ENCODE assay signal across 19 cellular contexts in the genomic region with DNA sequence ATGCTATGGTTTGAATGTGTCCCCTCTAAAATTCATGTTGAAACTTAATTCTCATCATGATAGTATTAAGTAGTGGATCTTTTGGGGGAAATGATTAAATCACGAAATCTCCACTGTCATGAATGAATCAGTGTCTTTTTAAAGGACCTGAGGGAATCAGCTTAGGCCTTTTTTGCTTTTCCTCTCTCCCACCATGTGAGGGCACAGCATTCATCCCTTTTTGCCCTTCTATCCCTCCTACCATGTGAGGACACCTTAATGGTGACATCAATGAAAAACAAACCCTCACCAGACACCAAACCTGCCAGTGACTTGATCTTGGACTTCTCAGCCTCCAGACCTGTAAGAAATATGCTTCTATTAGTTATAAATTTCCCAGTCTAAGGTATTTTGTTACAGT.
DNase-seq lines count a peak whose midpoint lies in the region; ATAC-seq, FAIRE-seq and TF ChIP-seq lines count a peak whose summit lies in the region.
"Had no signal": no experiment of that assay in that cellular context is flagged by ENCODE, and none has a peak within 500 bp of the region (broad histone marks: within the 10 kb centered on the region; RNA-seq: fewer than 3 reads in every experiment).

No MANE protein-coding gene starts in this region.

- ATAC-seq in A549 (no peak), GM23338 (peak; percentile 43), foreskin keratinocyte (no peak), left cardiac atrium (no peak)

- H3K4me2 ChIP-seq in A549 (peak overlapping the region; percentile 32; the same call in 1 of the 3 replicates), GM23338 (no peak overlapping the region)
- H3K4me2 ChIP-seq: KMS-11 had no signal

- POLR2A ChIA-PET in A549 (lab: Yijun Ruan, JAX), result no interaction called here

- H3K9me3 ChIP-seq in A549, result no peaks in the 10 kb centered on the region
- H3K9me3 ChIP-seq: BE2C had no signal

- FAIRE-seq in A549 (lab: Jason Lieb, UNC), result no peak
- FAIRE-seq: G401.6 had no signal

- H3K27ac ChIP-seq in A549 (no peak overlapping the region; a peak in 1 of 6 replicates), GM23338 (ENCODE audit: low read depth) (no peak overlapping the region), foreskin keratinocyte (no peak overlapping the region)
- H3K27ac ChIP-seq: KMS-11 had no signal

- H2AFZ ChIP-seq in GM23338, result peak overlapping the region; percentile 48; the same call in 1 of the 2 replicates

- peaks cover 42% of the 10 kb centered on the region for H3K4me1 ChIP-seq in A549
- H3K4me1 ChIP-seq in GM23338 (ENCODE audit: insufficient read depth), result peaks cover 4% of the 10 kb centered on the region; the same call in 1 of the 2 replicates
- peaks cover 16% of the 10 kb centered on the region for H3K4me1 ChIP-seq in foreskin keratinocyte
- H3K4me1 ChIP-seq: BE2C had no signal

- no peaks in the 10 kb centered on the region for H3K36me3 ChIP-seq in GM23338 (ENCODE audit: insufficient read depth)
- H3K36me3 ChIP-seq: BE2C had no signal

- no peak overlapping the region for H3K4me3 ChIP-seq in A549
- H3K4me3 ChIP-seq in GM23338, result no peak overlapping the region

- 69% methylated on average over 1 of the region's 1 CpG for WGBS in A549 (ENCODE audit: missing lambda C conversion rate)

- H3K27me3 Mint-ChIP-seq in GM23338 (ENCODE audit: insufficient read depth, low read depth, poor library complexity), result no peaks in the 10 kb centered on the region

- TF ChIP-seq POLR2A in A549 (IDR thresholded peaks at IDR 0.05; ENCODE audit: low read length), result no peak

- H3K4me1 Mint-ChIP-seq in GM23338, result peaks cover 6% of the 10 kb centered on the region; the same call in 1 of the 3 replicates

- H3K9me2 ChIP-seq in GM23338 (ENCODE audit: insufficient read depth), result no peaks in the 10 kb centered on the region

- no peaks in the 10 kb centered on the region for H3K9me3 Mint-ChIP-seq in GM23338
- H3K9me3 Mint-ChIP-seq: CD4-positive, alpha-beta T cell had no signal

- no peak for TF ChIP-seq EP300 in A549 (IDR thresholded peaks at IDR 0.05)

- H4K20me1 ChIP-seq in GM23338 (replicated peaks; ENCODE audit: insufficient read depth), result no peaks in the 10 kb centered on the region

- H3K27ac Mint-ChIP-seq in GM23338, result no peak overlapping the region
- H3K27ac Mint-ChIP-seq: CD4-positive, alpha-beta T cell had no signal

- intact Hi-C loops in posterior vena cava (cut with DNase I), result no loop called here
- intact Hi-C loops in left cardiac atrium (cut with DNase I), result no loop called here

- H3K27me3 ChIP-seq in GM23338 (ENCODE audit: insufficient read depth), result no peaks in the 10 kb centered on the region
- H3K27me3 ChIP-seq in foreskin keratinocyte, result no peaks in the 10 kb centered on the region
- H3K27me3 ChIP-seq: BE2C had no signal

- TF ChIP-seq CTCF in A549 (IDR thresholded peaks at IDR 0.05), result no peak
- TF ChIP-seq CTCF in GM23338 (conservative IDR thresholded peaks at IDR 0.05; ENCODE audit: low read depth in 2 of 2), result peak in 1 of 2 experiments; percentile 56; a peak in 2 of 4 replicates
- peak; percentile 12 for TF ChIP-seq CTCF in foreskin keratinocyte (conservative IDR thresholded peaks at IDR 0.05)

- H3K36me3 Mint-ChIP-seq in GM23338 (ENCODE audit: low read depth), result no peaks in the 10 kb centered on the region

- no peaks in the 10 kb centered on the region for H3K79me2 ChIP-seq in GM23338 (replicated peaks; ENCODE audit: insufficient read depth)

- H3K4me3 Mint-ChIP-seq in GM23338, result no peak overlapping the region
- H3K4me3 Mint-ChIP-seq: CD4-positive, alpha-beta T cell had no signal

- no peaks in the 10 kb centered on the region for H3F3A ChIP-seq in GM23338 (replicated peaks; ENCODE audit: low read depth)

- CTCF ChIA-PET in A549 (lab: Yijun Ruan, JAX), result no interaction called here

- no peak for TF ChIP-seq RAD21 in A549 (conservative IDR thresholded peaks at IDR 0.05 in 1 of 2, IDR thresholded peaks at IDR 0.05 in 1 of 2)

- DNase-seq in A549 (ENCODE audit: low read depth in 1 of 2, low spot score in 1 of 2) (no peak), GM23338 (ENCODE audit: low spot score) (peak; percentile 20), OCI-M1 (lab: John Stamatoyannopoulos, UW) (peak; percentile 12), foreskin keratinocyte (no peak), posterior vena cava (ENCODE audit: low spot score) (no peak), T-helper 1 cell (no peak), left cardiac atrium (no peak), ureter (ENCODE audit: low spot score) (no peak)
- DNase-seq: BE2C; CD4-positive, alpha-beta T cell; DMS79 treated with DMSO at 0.1 percent for 48 hours; MM.1S; NCI-H1105; NCI-H1694; NCI-H2171; NCI-H446 treated with DMSO at 0.1 percent for 48 hours; NCI-H774 had no signal

TF ChIP-seq in A549, 52 proteins besides CTCF, POLR2A, EP300 and RAD21:
- no peak for TF ChIP-seq CBX2 (IDR thresholded peaks at IDR 0.05; ENCODE audit: borderline replicate concordance, low read depth)
- TF ChIP-seq KDM1A (IDR thresholded peaks at IDR 0.05; ENCODE audit: low read depth), result no peak

TF ChIP-seq in GM23338, 12 proteins besides CTCF, POLR2A, EP300 and RAD21 (continues in another document):
- no peak for TF ChIP-seq EZH2phosphoT487 (IDR thresholded peaks at IDR 0.05; ENCODE audit: unreplicated experiment)
- TF ChIP-seq, protein P1, sequence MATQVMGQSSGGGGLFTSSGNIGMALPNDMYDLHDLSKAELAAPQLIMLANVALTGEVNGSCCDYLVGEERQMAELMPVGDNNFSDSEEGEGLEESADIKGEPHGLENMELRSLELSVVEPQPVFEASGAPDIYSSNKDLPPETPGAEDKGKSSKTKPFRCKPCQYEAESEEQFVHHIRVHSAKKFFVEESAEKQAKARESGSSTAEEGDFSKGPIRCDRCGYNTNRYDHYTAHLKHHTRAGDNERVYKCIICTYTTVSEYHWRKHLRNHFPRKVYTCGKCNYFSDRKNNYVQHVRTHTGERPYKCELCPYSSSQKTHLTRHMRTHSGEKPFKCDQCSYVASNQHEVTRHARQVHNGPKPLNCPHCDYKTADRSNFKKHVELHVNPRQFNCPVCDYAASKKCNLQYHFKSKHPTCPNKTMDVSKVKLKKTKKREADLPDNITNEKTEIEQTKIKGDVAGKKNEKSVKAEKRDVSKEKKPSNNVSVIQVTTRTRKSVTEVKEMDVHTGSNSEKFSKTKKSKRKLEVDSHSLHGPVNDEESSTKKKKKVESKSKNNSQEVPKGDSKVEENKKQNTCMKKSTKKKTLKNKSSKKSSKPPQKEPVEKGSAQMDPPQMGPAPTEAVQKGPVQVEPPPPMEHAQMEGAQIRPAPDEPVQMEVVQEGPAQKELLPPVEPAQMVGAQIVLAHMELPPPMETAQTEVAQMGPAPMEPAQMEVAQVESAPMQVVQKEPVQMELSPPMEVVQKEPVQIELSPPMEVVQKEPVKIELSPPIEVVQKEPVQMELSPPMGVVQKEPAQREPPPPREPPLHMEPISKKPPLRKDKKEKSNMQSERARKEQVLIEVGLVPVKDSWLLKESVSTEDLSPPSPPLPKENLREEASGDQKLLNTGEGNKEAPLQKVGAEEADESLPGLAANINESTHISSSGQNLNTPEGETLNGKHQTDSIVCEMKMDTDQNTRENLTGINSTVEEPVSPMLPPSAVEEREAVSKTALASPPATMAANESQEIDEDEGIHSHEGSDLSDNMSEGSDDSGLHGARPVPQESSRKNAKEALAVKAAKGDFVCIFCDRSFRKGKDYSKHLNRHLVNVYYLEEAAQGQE (IDR thresholded peaks at IDR 0.05; ENCODE audit: unreplicated experiment), result no peak
- TF ChIP-seq EZH2 (IDR thresholded peaks at IDR 0.05; ENCODE audit: low read depth, unreplicated experiment), result no peak
- no peak for TF ChIP-seq CREB1 (CRISPR knock-in tag; IDR thresholded peaks at IDR 0.05; ENCODE audit: low read depth)
- no peak for TF ChIP-seq ZNF114 (CRISPR knock-in tag; IDR thresholded peaks at IDR 0.05)

Comparison
In these comparisons a context has a peak if more than half of its experiments do, and no peak if none do; other contexts are left out.
1. DNase-seq: peak in GM23338 (single experiment) and OCI-M1 (single experiment); none in A549 (0 of 2), foreskin keratinocyte (0 of 2), posterior vena cava (single experiment), T-helper 1 cell (0 of 5), left cardiac atrium (single experiment) and ureter (single experiment).